ENCODE assay signal across 34 cellular contexts in genomic region chr20:57557926-57558613, GRCh38. TPM values are rescaled to one million over a fixed set of nuclear protein-coding genes. Genes with fewer than 3 reads are reported as not detected.
"Had no signal": no experiment of that assay in that cellular context is flagged by ENCODE, and none has a peak within 500 bp of the region (broad histone marks: within the 10 kb centered on the region; RNA-seq: fewer than 3 reads in every experiment).

No MANE protein-coding gene starts in this region.

- H3K9me3 ChIP-seq: gastrocnemius medialis, ovary, psoas muscle, testis, tibial artery, upper lobe of left lung had no signal

- H3K27me3 ChIP-seq: ovary, testis, upper lobe of left lung had no signal

- H3K4me3 ChIP-seq: dorsolateral prefrontal cortex, gastrocnemius medialis, ovary, psoas muscle, skin epidermis, testis, tibial artery, upper lobe of left lung had no signal

- FAIRE-seq: kidney, urothelium cell line had no signal

- DNase-seq: cerebellar nuclear complex; dorsolateral prefrontal cortex; effector CD8-positive, alpha-beta T cell; endodermal cell; foreskin fibroblast; gastrocnemius medialis; head of caudate nucleus; kidney; mesendoderm; midbrain; natural killer cell; occipital lobe; ovary; psoas muscle; right cardiac atrium; stimulated activated CD4-positive, alpha-beta T cell treated with anti-CD3 and anti-CD28 coated beads, Interleukin-12 subunit alpha, Interleukin-12 subunit beta, amount 100 ng/mL, for 4 hours; stimulated activated CD4-positive, alpha-beta T cell treated with anti-CD3 and anti-CD28 coated beads, Interleukin-2, amount 100 ng/mL, for 24 hours; stimulated activated CD4-positive, alpha-beta T cell treated with anti-CD3 and anti-CD28 coated beads, Interleukin-4, amount 100 ng/mL, for 4 hours; stimulated activated naive CD8-positive, alpha-beta T cell treated with anti-CD3 and anti-CD28 coated beads, Interleukin-15, Interleukin-2, amounts not matched to agents 100 U/mL and 50 U/mL, for 24 hours; substantia nigra; testis; tibial artery; upper lobe of left lung had no signal

- H3K27ac ChIP-seq: dorsolateral prefrontal cortex, epithelial cell of prostate, gastrocnemius medialis, ovary, psoas muscle, skin epidermis, testis, tibial artery, upper lobe of left lung had no signal

- H3K4me1 ChIP-seq: psoas muscle, upper lobe of left lung had no signal

- H3K36me3 ChIP-seq: gastrocnemius medialis, ovary, tibial artery, upper lobe of left lung had no signal

- ATAC-seq: esophagus mucosa; gastrocnemius medialis; left lobe of liver; natural killer cell; psoas muscle; right cardiac atrium; stimulated activated memory B cell treated with anti-CD40 and anti-IgM and Interleukin-4, amounts not matched to agents 10 μg/mL and 1 μg/mL and 100 μg/mL, for 72 hours; stimulated activated naive CD8-positive, alpha-beta T cell treated with anti-CD3 and anti-CD28 coated beads, Interleukin-15, Interleukin-2, amounts not matched to agents 100 U/mL and 50 U/mL, for 24 hours had no signal

RNA-seq across cellular contexts. Expression of gene PCK1, which starts 2.8 kb away (rescaled TPM):
- total RNA-seq: endodermal cell, glomerular endothelial cell, lung microvascular endothelial cell, natural killer cell had no signal

RNA-seq across cellular contexts. Expression of gene CTCFL, which starts 33.1 kb away (rescaled TPM):
- total RNA-seq: esophagus mucosa, gastrocnemius medialis, glomerular endothelial cell, kidney, lower leg skin, lung microvascular endothelial cell, natural killer cell, occipital lobe, psoas muscle, renal cortical epithelial cell, right cardiac atrium had no signal
- polyA plus RNA-seq: neural cell, psoas muscle, right cardiac atrium had no signal
